Comparison of ENCODE assay signal across 1 cellular context in genomic region chr16:66899310-66899944, GRCh38.
TF ChIP-seq lines count a peak whose summit lies in the region.

No MANE protein-coding gene starts in this region.

TF ChIP-seq in K562, 482 proteins besides CTCF, POLR2A, EP300 and RAD21 (continued from another document and continues in another):
- TF ChIP-seq SIX5 (IDR thresholded peaks at IDR 0.05; ENCODE audit: borderline replicate concordance in 1 of 2, insufficient read depth in 1 of 2, low read depth in 1 of 2, low read length in 2 of 2) = no peak
- no peak for TF ChIP-seq ZHX1 (conservative IDR thresholded peaks at IDR 0.05; ENCODE audit: low read length)
- no peak for TF ChIP-seq FOXA1 (IDR thresholded peaks at IDR 0.05; ENCODE audit: borderline replicate concordance)
- peak; percentile 89; the same call in 1 of the 2 replicates for TF ChIP-seq ZNF175 (CRISPR knock-in tag; IDR thresholded peaks at IDR 0.05; ENCODE audit: low read depth)
- TF ChIP-seq NUFIP1 (IDR thresholded peaks at IDR 0.05; ENCODE audit: partially characterized antibody) = no peak
- TF ChIP-seq ZBTB49 (CRISPR knock-in tag; IDR thresholded peaks at IDR 0.05; ENCODE audit: borderline replicate concordance) = no peak
- TF ChIP-seq MGA (IDR thresholded peaks at IDR 0.05) = no peak; the same call in 1 of the 2 replicates
- TF ChIP-seq ZNF280A (IDR thresholded peaks at IDR 0.05; ENCODE audit: low read depth, partially characterized antibody) = no peak
- no peak for TF ChIP-seq TAF1 (IDR thresholded peaks at IDR 0.05; ENCODE audit: control insufficient read depth, extremely low read depth, insufficient read depth, low read length, severe bottlenecking)
- no peak for TF ChIP-seq RREB1 (CRISPR knock-in tag; IDR thresholded peaks at IDR 0.05)
- TF ChIP-seq ZNF584 (CRISPR knock-in tag; IDR thresholded peaks at IDR 0.05; ENCODE audit: low read depth) = 0 out of 2 replicates have a peak, but pooled peaks have one; percentile 65
- TF ChIP-seq HBP1 (CRISPR knock-in tag; IDR thresholded peaks at IDR 0.05) = no peak
- peak; percentile 77; the same call in 1 of the 2 replicates for TF ChIP-seq ZNF644 (tag; IDR thresholded peaks at IDR 0.05; ENCODE audit: low read depth)
- TF ChIP-seq ATF4 (CRISPR knock-in tag; IDR thresholded peaks at IDR 0.05) = no peak
- no peak for TF ChIP-seq FOXK1 (CRISPR knock-in tag; IDR thresholded peaks at IDR 0.05; ENCODE audit: borderline replicate concordance)
- 0 out of 2 replicates have a peak, but pooled peaks have one; percentile 6 for TF ChIP-seq PYGO2 (tag; IDR thresholded peaks at IDR 0.05)
- TF ChIP-seq HNRNPH1 (optimal IDR thresholded peaks at IDR 0.05; ENCODE audit: low read depth, low read length) = no peak
